In the genomic region with DNA sequence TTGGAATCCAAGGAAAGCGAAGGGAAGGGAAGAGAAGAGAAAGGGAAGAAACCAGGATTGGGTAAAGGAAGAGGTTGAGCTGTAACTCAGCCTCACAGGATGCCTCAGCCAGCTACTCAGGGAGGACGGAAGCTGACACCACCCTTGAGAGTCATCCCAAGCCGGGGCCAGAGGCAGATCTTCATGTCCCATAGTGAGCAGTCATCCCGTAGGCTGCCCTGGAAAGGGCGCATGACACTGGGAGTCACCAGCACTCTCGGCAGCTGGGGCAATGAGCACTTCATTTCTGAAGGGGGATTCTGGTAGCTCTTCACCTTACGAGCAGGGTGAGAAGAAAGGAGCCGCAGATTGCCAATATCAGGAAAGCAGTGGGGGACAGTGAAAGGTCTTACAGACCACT, we compare ENCODE assay signal across 27 cellular contexts.
"Had no signal": no experiment of that assay in that cellular context is flagged by ENCODE, and none has a peak within 500 bp of the region (broad histone marks: within the 10 kb centered on the region; RNA-seq: fewer than 3 reads in every experiment).

No MANE protein-coding gene starts in this region.

- H3K4me3 ChIP-seq: adrenal gland, breast epithelium, MG63, SK-N-MC had no signal

- H3K9me3 ChIP-seq: adrenal gland had no signal

- ATAC-seq: activated CD4-positive, CD25-positive, alpha-beta regulatory T cell treated with anti-CD3 and anti-CD28 coated beads, Interleukin-2, amount 50 U/mL, for 24 hours; activated CD8-positive, alpha-beta T cell treated with anti-CD3 and anti-CD28 coated beads for 36 hours; Panc1; Right ventricle myocardium inferior; T-cell had no signal

- DNase-seq: activated CD4-positive, alpha-beta T cell treated with anti-CD3 and anti-CD28 coated beads for 4 hours; activated CD8-positive, alpha-beta memory T cell treated with anti-CD3 and anti-CD28 coated beads, Interleukin-2, amount 50 U/mL, for 48 hours; activated CD8-positive, alpha-beta T cell treated with anti-CD3 and anti-CD28 coated beads for 36 hours; activated naive CD4-positive, alpha-beta T cell treated with anti-CD3 and anti-CD28 coated beads, Interleukin-2, amount 50 U/mL, for 16 hours; activated naive CD8-positive, alpha-beta T cell treated with anti-CD3 and anti-CD28 coated beads, Interleukin-2, amount 10 ng/mL, durations not matched to agents 7 days and 5 days; activated T-cell treated with anti-CD3 and anti-CD28 coated beads, Interleukin-2, amount 50 U/mL, for 1 hour; adrenal gland; anterior cingulate cortex; MG63; NCI-H1105; NCI-H1436; NCI-H1694 treated with DMSO at 0.1 percent for 48 hours; NCI-H2029 treated with DMSO at 0.1 percent for 48 hours; NCI-H510A treated with DMSO at 0.1 percent for 48 hours; NCI-H69; NK-92 treated with Interleukin-12 subunit alpha and Interleukin-12 subunit beta, amount 100 ng/mL, for 24 hours; OCI-M1; RPMI8226; T-cell; T-helper 2 cell; T1000 had no signal

- H3K4me1 ChIP-seq: adrenal gland had no signal

- H3K27ac ChIP-seq: adrenal gland, breast epithelium, SK-N-MC, VCaP had no signal

- H3K36me3 ChIP-seq: adrenal gland, breast epithelium, MG63 had no signal

- H3K27me3 ChIP-seq: MG63 had no signal
